ENCODE assay signal across 10 cellular contexts in the genomic region with DNA sequence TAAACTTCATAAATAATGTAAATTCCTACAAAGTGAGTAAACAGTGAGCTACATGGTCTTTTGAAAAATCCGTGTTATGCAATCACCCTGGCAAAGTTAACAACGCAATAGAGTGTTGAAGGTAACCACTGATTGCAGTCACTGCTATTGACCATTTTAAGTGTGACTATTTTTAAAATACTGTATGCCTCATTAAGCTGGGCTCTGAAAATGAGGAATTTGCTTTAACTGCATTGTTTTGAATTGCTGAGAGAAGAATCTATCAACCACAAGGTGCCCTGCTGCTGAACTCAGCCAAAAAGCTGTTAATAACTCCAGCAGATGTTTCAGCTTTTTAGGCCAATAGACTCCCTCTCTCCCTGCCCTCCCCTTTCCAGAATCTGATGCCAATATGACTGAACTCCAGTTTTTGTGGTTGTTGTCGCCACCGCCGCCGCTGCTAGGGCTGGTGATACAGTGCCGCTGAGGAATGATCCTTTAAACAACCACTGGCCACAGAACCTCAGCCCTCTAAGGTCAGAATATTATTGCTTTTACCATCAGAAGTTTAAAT. TPM values are rescaled to one million over a fixed set of nuclear protein-coding genes. Genes with fewer than 3 reads are reported as not detected.
DNase-seq lines count a peak whose midpoint lies in the region; ATAC-seq, FAIRE-seq and TF ChIP-seq lines count a peak whose summit lies in the region.
"Had no signal": no experiment of that assay in that cellular context is flagged by ENCODE, and none has a peak within 500 bp of the region (broad histone marks: within the 10 kb centered on the region; RNA-seq: fewer than 3 reads in every experiment).

No MANE protein-coding gene starts in this region.

- no peak for TF ChIP-seq POLR2A in thyroid gland (IDR thresholded peaks at IDR 0.05)

- intact Hi-C loops in thyroid gland (cut with DNase I): no loop called here

- CTCF ChIA-PET in activated CD4-positive, alpha-beta memory T cell treated with anti-CD3 and anti-CD28 coated beads, Interleukin-2, amount 10 ng/mL, durations not matched to agents 7 days and 5 days (lab: Charles Lee): interaction anchor here (0.9 to 1.2 kb wide), 2 partner anchors 11 to 88 kb away, joined by 3 to 7 read pairs; no protein-coding TSS in a partner anchor

- no peaks in the 10 kb centered on the region for H3K9me3 Mint-ChIP-seq in activated CD4-positive, alpha-beta memory T cell treated with anti-CD3 and anti-CD28 coated beads, Interleukin-2, amount 10 ng/mL, durations not matched to agents 7 days and 5 days
- H3K9me3 Mint-ChIP-seq: immature natural killer cell had no signal

- no peak overlapping the region for H3K4me3 ChIP-seq in thyroid gland (replicated peaks in 1 of 3)

- TF ChIP-seq CTCF in thyroid gland (IDR thresholded peaks at IDR 0.05): no peak

- POLR2A ChIA-PET in activated CD4-positive, alpha-beta memory T cell treated with anti-CD3 and anti-CD28 coated beads, Interleukin-2, amount 10 ng/mL, durations not matched to agents 7 days and 5 days (lab: Charles Lee): no interaction called here

- DNase-seq in LHCN-M2 (ENCODE audit: low read depth): peak; percentile 88
- DNase-seq in amniotic epithelial cell (ENCODE audit: low read depth): peak; percentile 59
- DNase-seq in thyroid gland: peak; percentile 26 to 41
- DNase-seq in DMS79 treated with DMSO at 0.1 percent for 48 hours (lab: John Stamatoyannopoulos, UW): no peak
- no peak for DNase-seq in activated CD4-positive, alpha-beta memory T cell treated with anti-CD3 and anti-CD28 coated beads, Interleukin-2, amount 10 ng/mL, durations not matched to agents 7 days and 5 days
- DNase-seq: central memory CD4-positive, alpha-beta T cell; immature natural killer cell had no signal

- no peak for ATAC-seq in HG03354 (IDR thresholded peaks at IDR 0.05; ENCODE audit: poor library complexity, severe bottlenecking, unreplicated experiment)

- no peaks in the 10 kb centered on the region for H3K36me3 Mint-ChIP-seq in activated CD4-positive, alpha-beta memory T cell treated with anti-CD3 and anti-CD28 coated beads, Interleukin-2, amount 10 ng/mL, durations not matched to agents 7 days and 5 days (ENCODE audit: low read depth)
- H3K36me3 Mint-ChIP-seq: immature natural killer cell had no signal

- WGBS in thyroid gland, 2 donors: 65 to 74% methylated on average over 7 of the region's 7 CpGs

- H3K27me3 ChIP-seq in thyroid gland: no peaks in the 10 kb centered on the region

- H3K9me3 ChIP-seq in thyroid gland: no peaks in the 10 kb centered on the region

- no peak overlapping the region for H3K27ac Mint-ChIP-seq in activated CD4-positive, alpha-beta memory T cell treated with anti-CD3 and anti-CD28 coated beads, Interleukin-2, amount 10 ng/mL, durations not matched to agents 7 days and 5 days
- H3K27ac Mint-ChIP-seq: immature natural killer cell had no signal

- no peaks in the 10 kb centered on the region for H3K27me3 Mint-ChIP-seq in activated CD4-positive, alpha-beta memory T cell treated with anti-CD3 and anti-CD28 coated beads, Interleukin-2, amount 10 ng/mL, durations not matched to agents 7 days and 5 days

- H3K4me1 Mint-ChIP-seq in activated CD4-positive, alpha-beta memory T cell treated with anti-CD3 and anti-CD28 coated beads, Interleukin-2, amount 10 ng/mL, durations not matched to agents 7 days and 5 days: peaks cover 2% of the 10 kb centered on the region
- H3K4me1 Mint-ChIP-seq: immature natural killer cell had no signal

- no peak overlapping the region for H3K4me3 Mint-ChIP-seq in activated CD4-positive, alpha-beta memory T cell treated with anti-CD3 and anti-CD28 coated beads, Interleukin-2, amount 10 ng/mL, durations not matched to agents 7 days and 5 days
- H3K4me3 Mint-ChIP-seq: immature natural killer cell had no signal

- no peaks in the 10 kb centered on the region for H3K36me3 ChIP-seq in thyroid gland

- H3K4me1 ChIP-seq in thyroid gland: peaks cover 14 to 26% of the 10 kb centered on the region in 2 donors

- peak overlapping the region in 2 of 3 donors; percentile 45 to 68 for H3K27ac ChIP-seq in thyroid gland

- FAIRE-seq in islet of Langerhans (lab: Jason Lieb, UNC): peak; percentile 95
- FAIRE-seq: H1 had no signal

RNA-seq across cellular contexts. Expression of a gene that starts 35.3 kb away (rescaled TPM):
- 65.1 and 71.2 TPM in 2 replicates for total RNA-seq in LHCN-M2 (2014; rRNA removed)
- polyA plus RNA-seq in LHCN-M2 (2012): 31.6 TPM
- 100 to 1,000 TPM; 148 to 217 (median 196) TPM for total RNA-seq in thyroid gland
- 100 to 1,000 TPM; 207 to 224 TPM for total RNA-seq in activated CD4-positive, alpha-beta memory T cell treated with anti-CD3 and anti-CD28 coated beads, Interleukin-2, amount 10 ng/mL, durations not matched to agents 7 days and 5 days

Comparison
In these comparisons a context has a peak if more than half of its experiments do, and no peak if none do; other contexts are left out.
1. DNase-seq: peak in LHCN-M2 (single experiment), amniotic epithelial cell (single experiment) and thyroid gland (2 of 2); none in DMS79 treated with DMSO at 0.1 percent for 48 hours (single experiment) and activated CD4-positive, alpha-beta memory T cell treated with anti-CD3 and anti-CD28 coated beads, Interleukin-2, amount 10 ng/mL, durations not matched to agents 7 days and 5 days (single experiment).